Comparison of ENCODE assay signal across 30 cellular contexts in genomic region chr14:102485693-102486512, GRCh38. TPM values are rescaled to one million over a fixed set of nuclear protein-coding genes. Genes with fewer than 3 reads are reported as not detected.
DNase-seq lines count a peak whose midpoint lies in the region; ATAC-seq and TF ChIP-seq lines count a peak whose summit lies in the region.
"Had no signal": no experiment of that assay in that cellular context is flagged by ENCODE, and none has a peak within 500 bp of the region (broad histone marks: within the 10 kb centered on the region; RNA-seq: fewer than 3 reads in every experiment).

No MANE protein-coding gene starts in this region.

- H3K9me3 ChIP-seq in T-helper 17 cell (ENCODE audit: control insufficient read depth, low read length, poor library complexity, severe bottlenecking) (no peaks in the 10 kb centered on the region), sigmoid colon (no peaks in the 10 kb centered on the region), WERI-Rb-1 (ENCODE audit: severe bottlenecking) (no peaks in the 10 kb centered on the region)
- H3K9me3 ChIP-seq: Caco-2, thoracic aorta, uterus had no signal

- H3K4me3 Mint-ChIP-seq in T-helper 17 cell (no peak overlapping the region), mesothelial cell of epicardium (no peak overlapping the region)
- H3K4me3 Mint-ChIP-seq: activated CD8-positive, alpha-beta memory T cell treated with anti-CD3 and anti-CD28 coated beads, Interleukin-2, amount 10 ng/mL, durations not matched to agents 7 days and 5 days; activated T-cell treated with anti-CD3 and anti-CD28 coated beads, Interleukin-2, amount 50 U/mL, for 4 hours; brain; naive B cell; stimulated activated naive CD8-positive, alpha-beta T cell treated with anti-CD3 and anti-CD28 coated beads, Interleukin-15, Interleukin-2, amounts not matched to agents 100 ng/mL and 50 ng/mL, for 24 hours had no signal

- H3K27ac ChIP-seq in sigmoid colon (no peak overlapping the region), WERI-Rb-1 (no peak overlapping the region)
- H3K27ac ChIP-seq: C4-2B, uterus had no signal

- peaks cover 5% of the 10 kb centered on the region for H3K9me3 Mint-ChIP-seq in mesothelial cell of epicardium

- no peak for TF ChIP-seq POLR2A in sigmoid colon (IDR thresholded peaks at IDR 0.05)

- no peaks in the 10 kb centered on the region for H3K27me3 ChIP-seq in sigmoid colon
- H3K27me3 ChIP-seq in WERI-Rb-1 (ENCODE audit: insufficient read depth, low read depth, severe bottlenecking), result no peaks in the 10 kb centered on the region
- H3K27me3 ChIP-seq: uterus had no signal

- peak; percentile 28 for DNase-seq in NCI-H510A treated with DMSO at 0.1 percent for 48 hours (lab: John Stamatoyannopoulos, UW)
- no peak for DNase-seq in NCI-H510A (lab: John Stamatoyannopoulos, UW)
- no peak for DNase-seq in T-helper 17 cell
- DNase-seq in mesothelial cell of epicardium (ENCODE audit: low spot score in 2 of 2, unreplicated experiment in 2 of 2), result no peak
- DNase-seq in sigmoid colon, result peak; percentile 34
- DNase-seq in foreskin fibroblast, result no peak
- no peak for DNase-seq in WERI-Rb-1
- DNase-seq: 8988T; activated CD8-positive, alpha-beta memory T cell treated with anti-CD3 and anti-CD28 coated beads, Interleukin-2, amount 10 ng/mL, durations not matched to agents 7 days and 5 days; activated naive CD4-positive, alpha-beta T cell; activated T-cell treated with anti-CD3 and anti-CD28 coated beads, Interleukin-2, amount 50 U/mL, for 4 hours; Caco-2; hippocampal formation; naive B cell; NCI-H1436; NCI-H2081 treated with DMSO at 0.1 percent for 48 hours; NCI-H226; NCI-H748 treated with DMSO at 0.1 percent for 48 hours; small intestine; stimulated activated CD4-positive, alpha-beta T cell treated with anti-CD3 and anti-CD28 coated beads, Interleukin-2, amount 100 ng/mL, for 24 hours; SW 1271; uterus had no signal

- WGBS in sigmoid colon, 2 donors, result 87 to 95% methylated on average over 11 of the region's 11 CpGs

- H3K4me3 ChIP-seq in sigmoid colon, result no peak overlapping the region
- H3K4me3 ChIP-seq in foreskin fibroblast (ENCODE audit: low read depth in 1 of 2, low read length in 2 of 2), result no peak overlapping the region
- H3K4me3 ChIP-seq in WERI-Rb-1 (ENCODE audit: low read depth, low read length), result no peak overlapping the region
- H3K4me3 ChIP-seq: uterus had no signal

- TF ChIP-seq EP300 in sigmoid colon (IDR thresholded peaks at IDR 0.05), result no peak

- peaks cover 0 to 4% (median 0%) of the 10 kb centered on the region in 4 donors for H3K36me3 ChIP-seq in sigmoid colon
- H3K36me3 ChIP-seq in WERI-Rb-1, result no peaks in the 10 kb centered on the region
- H3K36me3 ChIP-seq: thoracic aorta, uterus had no signal

- no peak for ATAC-seq in T-helper 17 cell
- no peak for ATAC-seq in HG03378 (IDR thresholded peaks at IDR 0.05; ENCODE audit: unreplicated experiment)
- ATAC-seq: activated CD8-positive, alpha-beta memory T cell treated with anti-CD3 and anti-CD28 coated beads, Interleukin-2, amount 10 ng/mL, durations not matched to agents 7 days and 5 days; activated T-cell treated with anti-CD3 and anti-CD28 coated beads, Interleukin-2, amount 50 U/mL, for 4 hours; HCT116; left lobe of liver; Panc1 had no signal

- no peaks in the 10 kb centered on the region for H3K27me3 Mint-ChIP-seq in T-helper 17 cell
- H3K27me3 Mint-ChIP-seq in mesothelial cell of epicardium (ENCODE audit: low read depth), result no peaks in the 10 kb centered on the region
- H3K27me3 Mint-ChIP-seq: activated CD8-positive, alpha-beta memory T cell treated with anti-CD3 and anti-CD28 coated beads, Interleukin-2, amount 10 ng/mL, durations not matched to agents 7 days and 5 days; brain; naive B cell; stimulated activated naive CD8-positive, alpha-beta T cell treated with anti-CD3 and anti-CD28 coated beads, Interleukin-15, Interleukin-2, amounts not matched to agents 100 ng/mL and 50 ng/mL, for 24 hours had no signal

- TF ChIP-seq CTCF in mesothelial cell of epicardium (IDR thresholded peaks at IDR 0.05; ENCODE audit: unreplicated experiment) (no peak), sigmoid colon (IDR thresholded peaks at IDR 0.05) (no peak), foreskin fibroblast (IDR thresholded peaks at IDR 0.05; ENCODE audit: low read depth, low read length) (no peak), WERI-Rb-1 (IDR thresholded peaks at IDR 0.05; ENCODE audit: low read depth, low read length) (no peak)

- peaks cover 0 to 10% (median 0%) of the 10 kb centered on the region in 4 donors for H3K4me1 ChIP-seq in sigmoid colon
- H3K4me1 ChIP-seq: uterus had no signal

- intact Hi-C loops in sigmoid colon (cut with DNase I), result no loop called here

- peaks cover 2% of the 10 kb centered on the region for H3K4me1 Mint-ChIP-seq in T-helper 17 cell
- H3K4me1 Mint-ChIP-seq in mesothelial cell of epicardium, result peaks cover 5% of the 10 kb centered on the region
- H3K4me1 Mint-ChIP-seq: activated CD8-positive, alpha-beta memory T cell treated with anti-CD3 and anti-CD28 coated beads, Interleukin-2, amount 10 ng/mL, durations not matched to agents 7 days and 5 days; brain had no signal

- H3K36me3 Mint-ChIP-seq in T-helper 17 cell (ENCODE audit: low read depth) (peaks cover 8% of the 10 kb centered on the region), mesothelial cell of epicardium (peaks cover 18% of the 10 kb centered on the region)

- H3K27ac Mint-ChIP-seq in T-helper 17 cell (peak overlapping the region; percentile 24), mesothelial cell of epicardium (peak overlapping the region; percentile 73)
- H3K27ac Mint-ChIP-seq: activated CD8-positive, alpha-beta memory T cell treated with anti-CD3 and anti-CD28 coated beads, Interleukin-2, amount 10 ng/mL, durations not matched to agents 7 days and 5 days; stimulated activated naive CD8-positive, alpha-beta T cell treated with anti-CD3 and anti-CD28 coated beads, Interleukin-15, Interleukin-2, amounts not matched to agents 100 ng/mL and 50 ng/mL, for 24 hours had no signal

RNA-seq across cellular contexts. Expression of gene ANKRD9, which starts 23.7 kb away (rescaled TPM):
- total RNA-seq in T-helper 17 cell (10 to 100 TPM in 1 of 2 donors, 1 to 10 TPM in 1; 3.3 to 17.6 TPM), mesothelial cell of epicardium (22.1 to 23.9 TPM (median 22.7 TPM) in 3 replicates), sigmoid colon (10 to 100 TPM; 16.1 to 36.0 (median 23.4) TPM)
- 10 to 100 TPM in 2 of 3 donors, 1 to 10 TPM in 1; 9.6 to 28.7 (median 16.4) TPM for polyA plus RNA-seq in sigmoid colon

Comparison
In these comparisons a context has a peak if more than half of its experiments do, and no peak if none do; other contexts are left out.
1. DNase-seq: peak in NCI-H510A treated with DMSO at 0.1 percent for 48 hours (single experiment) and sigmoid colon (single experiment); none in NCI-H510A (single experiment), T-helper 17 cell (0 of 3), mesothelial cell of epicardium (0 of 2), foreskin fibroblast (0 of 2) and WERI-Rb-1 (single experiment).